ENCODE assay signal across 1 cellular context in genomic region chr5:134609232-134609851, GRCh38.
A peak's percentile ranks its signal among the peaks of the same experiment; 100 is the strongest.
TF ChIP-seq lines count a peak whose summit lies in the region.

No MANE protein-coding gene starts in this region.

TF ChIP-seq in K562, 482 proteins besides CTCF, POLR2A, EP300 and RAD21 (continued from another document):
- TF ChIP-seq, protein P1, sequence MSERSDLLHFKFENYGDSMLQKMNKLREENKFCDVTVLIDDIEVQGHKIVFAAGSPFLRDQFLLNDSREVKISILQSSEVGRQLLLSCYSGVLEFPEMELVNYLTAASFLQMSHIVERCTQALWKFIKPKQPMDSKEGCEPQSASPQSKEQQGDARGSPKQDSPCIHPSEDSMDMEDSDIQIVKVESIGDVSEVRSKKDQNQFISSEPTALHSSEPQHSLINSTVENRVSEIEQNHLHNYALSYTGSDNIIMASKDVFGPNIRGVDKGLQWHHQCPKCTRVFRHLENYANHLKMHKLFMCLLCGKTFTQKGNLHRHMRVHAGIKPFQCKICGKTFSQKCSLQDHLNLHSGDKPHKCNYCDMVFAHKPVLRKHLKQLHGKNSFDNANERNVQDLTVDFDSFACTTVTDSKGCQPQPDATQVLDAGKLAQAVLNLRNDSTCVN (CRISPR knock-in tag; IDR thresholded peaks at IDR 0.05): no peak
- TF ChIP-seq GABPB2 (CRISPR knock-in tag; conservative IDR thresholded peaks at IDR 0.05) (no peak), ZNF766 (CRISPR knock-in tag; conservative IDR thresholded peaks at IDR 0.05) (peak; percentile 51), ZEB2 (IDR thresholded peaks at IDR 0.05) (no peak), ATF7 (IDR thresholded peaks at IDR 0.05) (peak; percentile 66), MYNN (IDR thresholded peaks at IDR 0.05) (no peak), MYNN (CRISPR knock-in tag; IDR thresholded peaks at IDR 0.05) (no peak), SMAD4 (CRISPR knock-in tag; conservative IDR thresholded peaks at IDR 0.05) (0 out of 2 replicates have a peak, but pooled peaks have one; percentile 52), NR2C1 (IDR thresholded peaks at IDR 0.05) (no peak), NR2C1 (tag; IDR thresholded peaks at IDR 0.05) (peak; percentile 48; the same call in 1 of the 2 replicates), UBTF (IDR thresholded peaks at IDR 0.05; ENCODE audit: borderline replicate concordance in 1 of 2, low read depth in 2 of 2, low read length in 2 of 2) (no peak), ZNF75A (CRISPR knock-in tag; IDR thresholded peaks at IDR 0.05) (no peak), ZNF23 (CRISPR knock-in tag; IDR thresholded peaks at IDR 0.05) (no peak), CHD1 (IDR thresholded peaks at IDR 0.05; ENCODE audit: low read length) (no peak), TRIM24 (IDR thresholded peaks at IDR 0.05) (peak in 1 of 2 experiments; percentile 15; a peak in 1 of 4 replicates), SOX6 (IDR thresholded peaks at IDR 0.05) (peak; percentile 67; the same call in 1 of the 2 replicates), ETV1 (tag; conservative IDR thresholded peaks at IDR 0.05; ENCODE audit: low read depth) (0 out of 2 replicates have a peak, but pooled peaks have one; percentile 45), CEBPG (CRISPR knock-in tag; IDR thresholded peaks at IDR 0.05) (peak; percentile 87), CEBPG (tag; conservative IDR thresholded peaks at IDR 0.05 in 1 of 2, IDR thresholded peaks at IDR 0.05 in 1 of 2) (peak; percentile 17 to 96; a peak in 2 of 4 replicates), SLC30A9 (CRISPR knock-in tag; IDR thresholded peaks at IDR 0.05) (no peak), CGGBP1 (CRISPR knock-in tag; IDR thresholded peaks at IDR 0.05) (no peak), JUN (IDR thresholded peaks at IDR 0.05; ENCODE audit: borderline replicate concordance, low read depth, low read length) (0 out of 2 replicates have a peak, but pooled peaks have one; percentile 4), JUN (CRISPR knock-in tag; IDR thresholded peaks at IDR 0.05; ENCODE audit: borderline replicate concordance) (no peak), ZNF41 (CRISPR knock-in tag; conservative IDR thresholded peaks at IDR 0.05) (no peak), TCF3 (CRISPR knock-in tag; IDR thresholded peaks at IDR 0.05) (peak; percentile 56), ZSCAN32 (CRISPR knock-in tag; IDR thresholded peaks at IDR 0.05) (no peak), ZNF584 (CRISPR knock-in tag; IDR thresholded peaks at IDR 0.05; ENCODE audit: low read depth) (peak; percentile 92; the same call in 1 of the 2 replicates), SP2 (IDR thresholded peaks at IDR 0.05; ENCODE audit: extremely low read depth, low read depth, low read length, poor library complexity, severe bottlenecking) (no peak), SRSF1 (IDR thresholded peaks at IDR 0.05; ENCODE audit: low read depth, low read length) (no peak), TEAD4 (IDR thresholded peaks at IDR 0.05; ENCODE audit: low read length) (peak; percentile 39; the same call in 1 of the 2 replicates), TEAD4 (CRISPR knock-in tag; IDR thresholded peaks at IDR 0.05; ENCODE audit: borderline replicate concordance) (no peak), ZNF263 (CRISPR knock-in tag; IDR thresholded peaks at IDR 0.05; ENCODE audit: borderline replicate concordance) (no peak), TAL1 (IDR thresholded peaks at IDR 0.05) (peak; percentile 37; the same call in 1 of the 2 replicates), NR2C2 (CRISPR knock-in tag; IDR thresholded peaks at IDR 0.05) (no peak), NR2C2 (tag; IDR thresholded peaks at IDR 0.05) (peak; percentile 69; the same call in 1 of the 2 replicates), SETDB1 (IDR thresholded peaks at IDR 0.05; ENCODE audit: low read length) (no peak), ZNF197 (CRISPR knock-in tag; IDR thresholded peaks at IDR 0.05; ENCODE audit: low read depth) (peak; percentile 61; the same call in 1 of the 2 replicates)
- TF ChIP-seq, protein P2, sequence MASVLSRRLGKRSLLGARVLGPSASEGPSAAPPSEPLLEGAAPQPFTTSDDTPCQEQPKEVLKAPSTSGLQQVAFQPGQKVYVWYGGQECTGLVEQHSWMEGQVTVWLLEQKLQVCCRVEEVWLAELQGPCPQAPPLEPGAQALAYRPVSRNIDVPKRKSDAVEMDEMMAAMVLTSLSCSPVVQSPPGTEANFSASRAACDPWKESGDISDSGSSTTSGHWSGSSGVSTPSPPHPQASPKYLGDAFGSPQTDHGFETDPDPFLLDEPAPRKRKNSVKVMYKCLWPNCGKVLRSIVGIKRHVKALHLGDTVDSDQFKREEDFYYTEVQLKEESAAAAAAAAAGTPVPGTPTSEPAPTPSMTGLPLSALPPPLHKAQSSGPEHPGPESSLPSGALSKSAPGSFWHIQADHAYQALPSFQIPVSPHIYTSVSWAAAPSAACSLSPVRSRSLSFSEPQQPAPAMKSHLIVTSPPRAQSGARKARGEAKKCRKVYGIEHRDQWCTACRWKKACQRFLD (CRISPR knock-in tag; IDR thresholded peaks at IDR 0.05): peak; percentile 23; the same call in 1 of the 2 replicates
- TF ChIP-seq, protein P3, sequence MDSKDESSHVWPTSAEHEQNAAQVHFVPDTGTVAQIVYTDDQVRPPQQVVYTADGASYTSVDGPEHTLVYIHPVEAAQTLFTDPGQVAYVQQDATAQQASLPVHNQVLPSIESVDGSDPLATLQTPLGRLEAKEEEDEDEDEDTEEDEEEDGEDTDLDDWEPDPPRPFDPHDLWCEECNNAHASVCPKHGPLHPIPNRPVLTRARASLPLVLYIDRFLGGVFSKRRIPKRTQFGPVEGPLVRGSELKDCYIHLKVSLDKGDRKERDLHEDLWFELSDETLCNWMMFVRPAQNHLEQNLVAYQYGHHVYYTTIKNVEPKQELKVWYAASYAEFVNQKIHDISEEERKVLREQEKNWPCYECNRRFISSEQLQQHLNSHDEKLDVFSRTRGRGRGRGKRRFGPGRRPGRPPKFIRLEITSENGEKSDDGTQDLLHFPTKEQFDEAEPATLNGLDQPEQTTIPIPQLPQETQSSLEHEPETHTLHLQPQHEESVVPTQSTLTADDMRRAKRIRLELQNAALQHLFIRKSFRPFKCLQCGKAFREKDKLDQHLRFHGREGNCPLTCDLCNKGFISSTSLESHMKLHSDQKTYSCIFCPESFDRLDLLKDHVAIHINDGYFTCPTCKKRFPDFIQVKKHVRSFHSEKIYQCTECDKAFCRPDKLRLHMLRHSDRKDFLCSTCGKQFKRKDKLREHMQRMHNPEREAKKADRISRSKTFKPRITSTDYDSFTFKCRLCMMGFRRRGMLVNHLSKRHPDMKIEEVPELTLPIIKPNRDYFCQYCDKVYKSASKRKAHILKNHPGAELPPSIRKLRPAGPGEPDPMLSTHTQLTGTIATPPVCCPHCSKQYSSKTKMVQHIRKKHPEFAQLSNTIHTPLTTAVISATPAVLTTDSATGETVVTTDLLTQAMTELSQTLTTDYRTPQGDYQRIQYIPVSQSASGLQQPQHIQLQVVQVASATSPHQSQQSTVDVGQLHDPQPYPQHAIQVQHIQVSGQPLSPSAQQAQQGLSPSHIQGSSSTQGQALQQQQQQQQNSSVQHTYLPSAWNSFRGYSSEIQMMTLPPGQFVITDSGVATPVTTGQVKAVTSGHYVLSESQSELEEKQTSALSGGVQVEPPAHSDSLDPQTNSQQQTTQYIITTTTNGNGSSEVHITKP (IDR thresholded peaks at IDR 0.05; ENCODE audit: partially characterized antibody): no peak
- TF ChIP-seq, protein P4, sequence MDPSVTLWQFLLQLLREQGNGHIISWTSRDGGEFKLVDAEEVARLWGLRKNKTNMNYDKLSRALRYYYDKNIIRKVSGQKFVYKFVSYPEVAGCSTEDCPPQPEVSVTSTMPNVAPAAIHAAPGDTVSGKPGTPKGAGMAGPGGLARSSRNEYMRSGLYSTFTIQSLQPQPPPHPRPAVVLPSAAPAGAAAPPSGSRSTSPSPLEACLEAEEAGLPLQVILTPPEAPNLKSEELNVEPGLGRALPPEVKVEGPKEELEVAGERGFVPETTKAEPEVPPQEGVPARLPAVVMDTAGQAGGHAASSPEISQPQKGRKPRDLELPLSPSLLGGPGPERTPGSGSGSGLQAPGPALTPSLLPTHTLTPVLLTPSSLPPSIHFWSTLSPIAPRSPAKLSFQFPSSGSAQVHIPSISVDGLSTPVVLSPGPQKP (CRISPR knock-in tag; IDR thresholded peaks at IDR 0.05): no peak
